Comparison of ENCODE assay signal across 2 cellular contexts in genomic region chr16:89571636-89572035, GRCh38.
TF ChIP-seq lines count a peak whose summit lies in the region.

No MANE protein-coding gene starts in this region.

TF ChIP-seq in IMR-90, 13 proteins besides CTCF, POLR2A, EP300 and RAD21:
- no peak for TF ChIP-seq CHD1 (IDR thresholded peaks at IDR 0.05; ENCODE audit: low read depth, low read length)
- no peak for TF ChIP-seq RCOR1 (IDR thresholded peaks at IDR 0.05; ENCODE audit: insufficient replicate concordance, low read length)
- TF ChIP-seq MAZ (IDR thresholded peaks at IDR 0.05; ENCODE audit: borderline replicate concordance, low read depth, low read length), result no peak
- TF ChIP-seq, protein P1, sequence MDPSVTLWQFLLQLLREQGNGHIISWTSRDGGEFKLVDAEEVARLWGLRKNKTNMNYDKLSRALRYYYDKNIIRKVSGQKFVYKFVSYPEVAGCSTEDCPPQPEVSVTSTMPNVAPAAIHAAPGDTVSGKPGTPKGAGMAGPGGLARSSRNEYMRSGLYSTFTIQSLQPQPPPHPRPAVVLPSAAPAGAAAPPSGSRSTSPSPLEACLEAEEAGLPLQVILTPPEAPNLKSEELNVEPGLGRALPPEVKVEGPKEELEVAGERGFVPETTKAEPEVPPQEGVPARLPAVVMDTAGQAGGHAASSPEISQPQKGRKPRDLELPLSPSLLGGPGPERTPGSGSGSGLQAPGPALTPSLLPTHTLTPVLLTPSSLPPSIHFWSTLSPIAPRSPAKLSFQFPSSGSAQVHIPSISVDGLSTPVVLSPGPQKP (IDR thresholded peaks at IDR 0.05; ENCODE audit: borderline replicate concordance, low read depth, low read length), result no peak
- no peak for TF ChIP-seq SMC3 (IDR thresholded peaks at IDR 0.05; ENCODE audit: low read depth, low read length)

TF ChIP-seq in K562, 482 proteins besides CTCF, POLR2A, EP300 and RAD21:
- 0 out of 2 replicates have a peak, but pooled peaks have one; percentile 23 for TF ChIP-seq CBX1 (IDR thresholded peaks at IDR 0.05; ENCODE audit: low read depth)
- TF ChIP-seq, protein P2, sequence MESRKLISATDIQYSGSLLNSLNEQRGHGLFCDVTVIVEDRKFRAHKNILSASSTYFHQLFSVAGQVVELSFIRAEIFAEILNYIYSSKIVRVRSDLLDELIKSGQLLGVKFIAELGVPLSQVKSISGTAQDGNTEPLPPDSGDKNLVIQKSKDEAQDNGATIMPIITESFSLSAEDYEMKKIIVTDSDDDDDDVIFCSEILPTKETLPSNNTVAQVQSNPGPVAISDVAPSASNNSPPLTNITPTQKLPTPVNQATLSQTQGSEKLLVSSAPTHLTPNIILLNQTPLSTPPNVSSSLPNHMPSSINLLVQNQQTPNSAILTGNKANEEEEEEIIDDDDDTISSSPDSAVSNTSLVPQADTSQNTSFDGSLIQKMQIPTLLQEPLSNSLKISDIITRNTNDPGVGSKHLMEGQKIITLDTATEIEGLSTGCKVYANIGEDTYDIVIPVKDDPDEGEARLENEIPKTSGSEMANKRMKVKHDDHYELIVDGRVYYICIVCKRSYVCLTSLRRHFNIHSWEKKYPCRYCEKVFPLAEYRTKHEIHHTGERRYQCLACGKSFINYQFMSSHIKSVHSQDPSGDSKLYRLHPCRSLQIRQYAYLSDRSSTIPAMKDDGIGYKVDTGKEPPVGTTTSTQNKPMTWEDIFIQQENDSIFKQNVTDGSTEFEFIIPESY (CRISPR knock-in tag; IDR thresholded peaks at IDR 0.05), result peak; percentile 40; the same call in 1 of the 2 replicates
- peak; percentile 7 for TF ChIP-seq PCBP1 (IDR thresholded peaks at IDR 0.05; ENCODE audit: low read depth, low read length, poor library complexity, severe bottlenecking)
- TF ChIP-seq KDM1A (IDR thresholded peaks at IDR 0.05), result peak in 1 of 2 experiments; percentile 62; a peak in 1 of 4 replicates
- no peak for TF ChIP-seq ERF (CRISPR knock-in tag; IDR thresholded peaks at IDR 0.05)
- no peak for TF ChIP-seq TGIF2 (CRISPR knock-in tag; IDR thresholded peaks at IDR 0.05)
- peak; percentile 78 for TF ChIP-seq BCOR (IDR thresholded peaks at IDR 0.05)
- TF ChIP-seq, protein P3, sequence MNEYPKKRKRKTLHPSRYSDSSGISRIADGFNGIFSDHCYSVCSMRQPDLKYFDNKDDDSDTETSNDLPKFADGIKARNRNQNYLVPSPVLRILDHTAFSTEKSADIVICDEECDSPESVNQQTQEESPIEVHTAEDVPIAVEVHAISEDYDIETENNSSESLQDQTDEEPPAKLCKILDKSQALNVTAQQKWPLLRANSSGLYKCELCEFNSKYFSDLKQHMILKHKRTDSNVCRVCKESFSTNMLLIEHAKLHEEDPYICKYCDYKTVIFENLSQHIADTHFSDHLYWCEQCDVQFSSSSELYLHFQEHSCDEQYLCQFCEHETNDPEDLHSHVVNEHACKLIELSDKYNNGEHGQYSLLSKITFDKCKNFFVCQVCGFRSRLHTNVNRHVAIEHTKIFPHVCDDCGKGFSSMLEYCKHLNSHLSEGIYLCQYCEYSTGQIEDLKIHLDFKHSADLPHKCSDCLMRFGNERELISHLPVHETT (CRISPR knock-in tag; conservative IDR thresholded peaks at IDR 0.05 in 1 of 2, IDR thresholded peaks at IDR 0.05 in 1 of 2), result no peak
- peak; percentile 61 for TF ChIP-seq ZFP36 (IDR thresholded peaks at IDR 0.05; ENCODE audit: low read depth, low read length, partially characterized antibody)
